Comparison of ENCODE assay signal across 1 cellular context in the genomic region with DNA sequence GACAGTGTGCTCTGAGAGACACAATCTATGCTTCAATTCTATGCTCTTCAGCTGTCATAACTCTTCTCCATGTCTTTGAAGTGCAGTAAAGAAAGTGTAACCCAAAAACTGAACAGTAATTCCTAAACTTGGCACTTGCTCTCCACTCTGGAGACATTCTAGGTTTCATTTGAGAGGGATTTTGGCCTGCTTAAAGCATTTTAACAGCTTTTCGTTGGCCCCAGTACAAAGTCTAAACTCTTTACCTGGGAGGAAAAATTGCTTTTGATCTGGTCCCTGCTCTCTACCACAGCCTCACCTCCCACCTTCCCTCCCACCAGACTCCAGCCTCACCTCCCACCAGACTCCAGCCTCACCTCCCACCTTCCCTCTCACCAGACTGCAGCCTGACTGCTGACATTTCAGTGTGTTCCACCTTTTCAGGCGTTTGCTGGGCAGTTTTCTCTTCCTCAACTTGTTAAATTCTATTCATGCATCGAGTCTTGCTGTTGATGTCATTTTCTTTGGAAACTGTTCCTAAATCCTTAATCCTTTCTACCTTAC.
TF ChIP-seq lines count a peak whose summit lies in the region.

No MANE protein-coding gene starts in this region.

TF ChIP-seq in IMR-90, 13 proteins besides CTCF, POLR2A, EP300 and RAD21:
- TF ChIP-seq NFE2L2 (IDR thresholded peaks at IDR 0.05; ENCODE audit: low read depth, low read length) = no peak
- no peak for TF ChIP-seq MXI1 (IDR thresholded peaks at IDR 0.05; ENCODE audit: borderline replicate concordance, low read depth, low read length)
- no peak for TF ChIP-seq CEBPB (IDR thresholded peaks at IDR 0.05; ENCODE audit: low read depth, low read length)
- no peak for TF ChIP-seq MAZ (IDR thresholded peaks at IDR 0.05; ENCODE audit: borderline replicate concordance, low read depth, low read length)
- TF ChIP-seq, protein P1, sequence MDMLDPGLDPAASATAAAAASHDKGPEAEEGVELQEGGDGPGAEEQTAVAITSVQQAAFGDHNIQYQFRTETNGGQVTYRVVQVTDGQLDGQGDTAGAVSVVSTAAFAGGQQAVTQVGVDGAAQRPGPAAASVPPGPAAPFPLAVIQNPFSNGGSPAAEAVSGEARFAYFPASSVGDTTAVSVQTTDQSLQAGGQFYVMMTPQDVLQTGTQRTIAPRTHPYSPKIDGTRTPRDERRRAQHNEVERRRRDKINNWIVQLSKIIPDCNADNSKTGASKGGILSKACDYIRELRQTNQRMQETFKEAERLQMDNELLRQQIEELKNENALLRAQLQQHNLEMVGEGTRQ (IDR thresholded peaks at IDR 0.05; ENCODE audit: low read depth, low read length) = no peak
- TF ChIP-seq RFX5 (IDR thresholded peaks at IDR 0.05; ENCODE audit: low read depth, low read length) = no peak
- no peak for TF ChIP-seq RCOR1 (IDR thresholded peaks at IDR 0.05; ENCODE audit: insufficient replicate concordance, low read length)
- no peak for TF ChIP-seq MAFK (IDR thresholded peaks at IDR 0.05; ENCODE audit: low read depth, low read length)
- TF ChIP-seq, protein P2, sequence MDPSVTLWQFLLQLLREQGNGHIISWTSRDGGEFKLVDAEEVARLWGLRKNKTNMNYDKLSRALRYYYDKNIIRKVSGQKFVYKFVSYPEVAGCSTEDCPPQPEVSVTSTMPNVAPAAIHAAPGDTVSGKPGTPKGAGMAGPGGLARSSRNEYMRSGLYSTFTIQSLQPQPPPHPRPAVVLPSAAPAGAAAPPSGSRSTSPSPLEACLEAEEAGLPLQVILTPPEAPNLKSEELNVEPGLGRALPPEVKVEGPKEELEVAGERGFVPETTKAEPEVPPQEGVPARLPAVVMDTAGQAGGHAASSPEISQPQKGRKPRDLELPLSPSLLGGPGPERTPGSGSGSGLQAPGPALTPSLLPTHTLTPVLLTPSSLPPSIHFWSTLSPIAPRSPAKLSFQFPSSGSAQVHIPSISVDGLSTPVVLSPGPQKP (IDR thresholded peaks at IDR 0.05; ENCODE audit: borderline replicate concordance, low read depth, low read length) = no peak
- no peak for TF ChIP-seq FOS (IDR thresholded peaks at IDR 0.05; ENCODE audit: low read depth, low read length)
- TF ChIP-seq BHLHE40 (IDR thresholded peaks at IDR 0.05; ENCODE audit: low read depth, low read length) = no peak
- TF ChIP-seq CHD1 (IDR thresholded peaks at IDR 0.05; ENCODE audit: low read depth, low read length) = no peak
